ENCODE assay signal across 28 cellular contexts in the genomic region with DNA sequence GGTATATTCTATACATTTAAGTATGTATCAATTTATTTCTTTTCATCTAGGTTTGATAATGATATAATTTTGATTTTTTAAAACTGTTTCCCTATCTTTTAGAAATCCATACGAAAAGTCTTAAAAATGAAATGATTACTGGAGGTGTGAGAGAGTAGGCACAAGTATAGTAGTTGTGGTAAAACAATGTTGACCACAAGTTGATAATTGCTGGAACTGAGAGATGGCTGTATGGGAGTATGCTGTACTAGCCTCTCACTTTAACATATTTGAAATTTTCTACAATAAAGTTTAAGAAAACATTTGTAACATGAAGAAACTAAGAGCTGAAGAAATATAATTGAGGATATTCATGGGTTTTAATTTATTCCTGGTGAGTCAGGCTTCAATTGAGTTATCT. TPM values are rescaled to one million over a fixed set of nuclear protein-coding genes. Genes with fewer than 3 reads are reported as not detected.
DNase-seq lines count a peak whose midpoint lies in the region; ATAC-seq and TF ChIP-seq lines count a peak whose summit lies in the region.
"Had no signal": no experiment of that assay in that cellular context is flagged by ENCODE, and none has a peak within 500 bp of the region (broad histone marks: within the 10 kb centered on the region; RNA-seq: fewer than 3 reads in every experiment).

No MANE protein-coding gene starts in this region.

- ATAC-seq in GM18870 (IDR thresholded peaks at IDR 0.05; ENCODE audit: unreplicated experiment): peak; percentile 94
- peak; percentile 97 for ATAC-seq in GM21447 (IDR thresholded peaks at IDR 0.05; ENCODE audit: unreplicated experiment)
- ATAC-seq in HG02981 (IDR thresholded peaks at IDR 0.05; ENCODE audit: unreplicated experiment): peak; percentile 96
- peak; percentile 63 for ATAC-seq in HG03520 (IDR thresholded peaks at IDR 0.05; ENCODE audit: unreplicated experiment)

- no peak overlapping the region for H3K4me3 Mint-ChIP-seq in glutamatergic neuron (ENCODE audit: unreplicated experiment)
- H3K4me3 Mint-ChIP-seq: CD4-positive, alpha-beta memory T cell; nephron had no signal

- no peaks in the 10 kb centered on the region for H3K4me1 Mint-ChIP-seq in glutamatergic neuron (ENCODE audit: low read depth, unreplicated experiment)
- H3K4me1 Mint-ChIP-seq: nephron had no signal

- no peaks in the 10 kb centered on the region for H3K27me3 Mint-ChIP-seq in glutamatergic neuron (ENCODE audit: unreplicated experiment)
- H3K27me3 Mint-ChIP-seq: CD4-positive, alpha-beta memory T cell had no signal

- no peak for TF ChIP-seq CTCF in glutamatergic neuron (IDR thresholded peaks at IDR 0.05; ENCODE audit: partially characterized antibody, unreplicated experiment)

- no peak overlapping the region for H3K27ac Mint-ChIP-seq in glutamatergic neuron (ENCODE audit: unreplicated experiment)
- H3K27ac Mint-ChIP-seq: activated T-helper 2 cell treated with anti-CD3 and anti-CD28 coated beads, Interferon-gamma antibody, Interleukin-2, Interleukin-4, amounts not matched to agents 10 μg/mL and 5 μg/mL and 100 μg/mL, durations not matched to agents 14 hours and 24 hours and 36 hours; CD4-positive, alpha-beta memory T cell; nephron had no signal

- H3K36me3 Mint-ChIP-seq in glutamatergic neuron (ENCODE audit: unreplicated experiment): no peaks in the 10 kb centered on the region
- H3K36me3 Mint-ChIP-seq: CD4-positive, alpha-beta memory T cell had no signal

- no peaks in the 10 kb centered on the region for H3K9me3 Mint-ChIP-seq in glutamatergic neuron (ENCODE audit: unreplicated experiment)
- H3K9me3 Mint-ChIP-seq: activated T-helper 2 cell treated with anti-CD3 and anti-CD28 coated beads, Interferon-gamma antibody, Interleukin-2, Interleukin-4, amounts not matched to agents 10 μg/mL and 5 μg/mL and 100 μg/mL, durations not matched to agents 14 hours and 24 hours and 36 hours had no signal

- DNase-seq in glutamatergic neuron: no peak
- no peak for DNase-seq in activated CD4-positive, alpha-beta T cell treated with anti-CD3 and anti-CD28 coated beads, Interleukin-2, amount 50 U/mL, for 4 hours
- DNase-seq in DMS 273 (lab: John Stamatoyannopoulos, UW; ENCODE audit: unreplicated experiment): no peak
- no peak for DNase-seq in NCI-H1105 (lab: John Stamatoyannopoulos, UW)
- DNase-seq: activated CD4-positive, CD25-positive, alpha-beta regulatory T cell; adrenal gland; CD4-positive, alpha-beta memory T cell; central memory CD4-positive, alpha-beta T cell; effector memory CD4-positive, alpha-beta T cell; Kasumi-1; mesenchymal stem cell; NCI-H1417; NCI-H2171 treated with DMSO at 0.1 percent for 48 hours; NCI-H748 treated with DMSO at 0.1 percent for 48 hours; small intestine; stimulated activated CD4-positive, alpha-beta T cell treated with anti-CD3 and anti-CD28 coated beads, Interleukin-4, amount 100 ng/mL, for 4 hours; stimulated activated CD8-positive, alpha-beta memory T cell treated with anti-CD3 and anti-CD28 coated beads, Interleukin-4, amount 100 ng/mL, for 48 hours had no signal

RNA-seq across cellular contexts. Expression of a gene that starts 30.0 kb away (rescaled TPM):
- not detected for total RNA-seq in glutamatergic neuron (ENCODE audit: unreplicated experiment)
- total RNA-seq: activated T-helper 2 cell treated with anti-CD3 and anti-CD28 coated beads, Interferon-gamma antibody, Interleukin-2, Interleukin-4, amounts not matched to agents 10 μg/mL and 5 μg/mL and 100 μg/mL, durations not matched to agents 14 hours and 24 hours and 36 hours; adrenal gland; CD4-positive, alpha-beta memory T cell; fibroblast of lung; H1; prostate gland; suprapubic skin; T-helper 2 cell treated with Interferon-gamma antibody and Interleukin-4, amounts not matched to agents 100 ng/mL and 5 ng/mL, for 36 hours had no signal
